Comparison of ENCODE assay signal across 10 cellular contexts in genomic region chr12:63149884-63150254, GRCh38. TPM values are rescaled to one million over a fixed set of nuclear protein-coding genes. Genes with fewer than 3 reads are reported as not detected.
DNase-seq lines count a peak whose midpoint lies in the region; ATAC-seq and TF ChIP-seq lines count a peak whose summit lies in the region.
"Had no signal": no experiment of that assay in that cellular context is flagged by ENCODE, and none has a peak within 500 bp of the region (broad histone marks: within the 10 kb centered on the region; RNA-seq: fewer than 3 reads in every experiment).

No MANE protein-coding gene starts in this region.

- H3K27ac ChIP-seq in transverse colon = no peak overlapping the region
- H3K27ac ChIP-seq: A549, pancreas had no signal

- DNase-seq in activated T-cell treated with anti-CD3 and anti-CD28 coated beads, Interleukin-2, amount 50 U/mL, for 24 hours = peak; percentile 30
- no peak for DNase-seq in activated T-cell treated with anti-CD3 and anti-CD28 coated beads, Interleukin-2, amount 50 U/mL, for 48 hours
- DNase-seq in endothelial cell (ENCODE audit: low spot score) (no peak), transverse colon (no peak), GM19240 (ENCODE audit: insufficient read length, low spot score) (no peak)
- DNase-seq in activated effector memory CD4-positive, alpha-beta T cell treated with anti-CD3 and anti-CD28 coated beads, Interleukin-2, amount 50 U/mL, for 16 hours = no peak

- peaks cover 63% of the 10 kb centered on the region for H3K27me3 Mint-ChIP-seq in activated T-cell treated with anti-CD3 and anti-CD28 coated beads, Interleukin-2, amount 50 U/mL, for 24 hours
- peaks cover 16% of the 10 kb centered on the region for H3K27me3 Mint-ChIP-seq in endothelial cell (ENCODE audit: unreplicated experiment)
- peaks cover 84% of the 10 kb centered on the region for H3K27me3 Mint-ChIP-seq in nephron (ENCODE audit: low read depth)

- TF ChIP-seq CTCF in endothelial cell (IDR thresholded peaks at IDR 0.05; ENCODE audit: unreplicated experiment) (no peak), nephron (IDR thresholded peaks at IDR 0.05; ENCODE audit: unreplicated experiment in 3 of 3) (no peak), transverse colon (IDR thresholded peaks at IDR 0.05) (no peak)

- H3K36me3 ChIP-seq in transverse colon = no peaks in the 10 kb centered on the region
- H3K36me3 ChIP-seq: pancreas had no signal

- intact Hi-C loops in transverse colon (cut with DNase I; ENCODE audit: low total_unique reads) = no loop called here

- H3K9me3 Mint-ChIP-seq in activated T-cell treated with anti-CD3 and anti-CD28 coated beads, Interleukin-2, amount 50 U/mL, for 24 hours = no peaks in the 10 kb centered on the region
- no peaks in the 10 kb centered on the region for H3K9me3 Mint-ChIP-seq in endothelial cell (ENCODE audit: unreplicated experiment)
- H3K9me3 Mint-ChIP-seq in nephron = peaks cover 4% of the 10 kb centered on the region

- in situ Hi-C loops in transverse colon (cut with MboI; ENCODE audit: low pct_ligation_motif_present in 1 of 4, low pct_unique_long_range_greater_than_20kb in 1 of 4, low sequenced_read_pairs in 3 of 4) = no loop called here

- TF ChIP-seq EP300 in transverse colon (IDR thresholded peaks at IDR 0.05; ENCODE audit: low read depth) = no peak

- TF ChIP-seq POLR2A in transverse colon (IDR thresholded peaks at IDR 0.05) = no peak

- WGBS in transverse colon (ENCODE audit: low coverage in 1 of 2), 2 donors = 28% methylated on average over 26 of the region's 26 CpGs; no CpG with 5 or more reads in 1 of the 2 donors

- no peak for ATAC-seq in HG03039 (IDR thresholded peaks at IDR 0.05; ENCODE audit: unreplicated experiment)

- H3K4me3 Mint-ChIP-seq in activated T-cell treated with anti-CD3 and anti-CD28 coated beads, Interleukin-2, amount 50 U/mL, for 24 hours = peak overlapping the region; percentile 8
- H3K4me3 Mint-ChIP-seq in endothelial cell (ENCODE audit: unreplicated experiment) (peak overlapping the region; percentile 80), nephron (peak overlapping the region; percentile 59 to 72 (median 68))

- H3K4me1 ChIP-seq in transverse colon = peaks cover 0 to 23% (median 14%) of the 10 kb centered on the region in 4 donors

- no peaks in the 10 kb centered on the region for H3K9me3 ChIP-seq in transverse colon
- H3K9me3 ChIP-seq: pancreas had no signal

- H3K27ac Mint-ChIP-seq in activated T-cell treated with anti-CD3 and anti-CD28 coated beads, Interleukin-2, amount 50 U/mL, for 24 hours = no peak overlapping the region
- H3K27ac Mint-ChIP-seq in endothelial cell (ENCODE audit: unreplicated experiment) (no peak overlapping the region), nephron (no peak overlapping the region)

- peak overlapping the region in 3 of 4 donors; percentile 23 to 47 (median 33) for H3K4me3 ChIP-seq in transverse colon

- H3K4me1 Mint-ChIP-seq in activated T-cell treated with anti-CD3 and anti-CD28 coated beads, Interleukin-2, amount 50 U/mL, for 24 hours (ENCODE audit: low read depth) = peaks cover 20% of the 10 kb centered on the region
- peaks cover 21% of the 10 kb centered on the region for H3K4me1 Mint-ChIP-seq in endothelial cell (ENCODE audit: unreplicated experiment)
- peaks cover 23% of the 10 kb centered on the region for H3K4me1 Mint-ChIP-seq in nephron

- no peaks in the 10 kb centered on the region for H3K36me3 Mint-ChIP-seq in activated T-cell treated with anti-CD3 and anti-CD28 coated beads, Interleukin-2, amount 50 U/mL, for 24 hours (ENCODE audit: low read depth)
- H3K36me3 Mint-ChIP-seq in endothelial cell (ENCODE audit: low read depth, unreplicated experiment) (peaks cover 6% of the 10 kb centered on the region), nephron (ENCODE audit: low read depth) (no peaks in the 10 kb centered on the region)

- H3K27me3 ChIP-seq in transverse colon = peaks cover 77% of the 10 kb centered on the region

RNA-seq across cellular contexts. Expression of gene AVPR1A, which starts 1.1 kb away (rescaled TPM):
- total RNA-seq in endothelial cell (ENCODE audit: unreplicated experiment) = 0.59 TPM
- total RNA-seq in transverse colon = under 1 TPM; 0.20 to 0.95 (median 0.60) TPM

Comparison
In these comparisons a context has a peak if more than half of its experiments do, and no peak if none do; other contexts are left out.
1. H3K4me3 Mint-ChIP-seq: peak in every context shown above with its lines; median percentile 80 in endothelial cell; 68 in nephron; 8 in activated T-cell treated with anti-CD3 and anti-CD28 coated beads, Interleukin-2, amount 50 U/mL, for 24 hours.